11 cellular contexts compared by ENCODE assay signal in the genomic region with DNA sequence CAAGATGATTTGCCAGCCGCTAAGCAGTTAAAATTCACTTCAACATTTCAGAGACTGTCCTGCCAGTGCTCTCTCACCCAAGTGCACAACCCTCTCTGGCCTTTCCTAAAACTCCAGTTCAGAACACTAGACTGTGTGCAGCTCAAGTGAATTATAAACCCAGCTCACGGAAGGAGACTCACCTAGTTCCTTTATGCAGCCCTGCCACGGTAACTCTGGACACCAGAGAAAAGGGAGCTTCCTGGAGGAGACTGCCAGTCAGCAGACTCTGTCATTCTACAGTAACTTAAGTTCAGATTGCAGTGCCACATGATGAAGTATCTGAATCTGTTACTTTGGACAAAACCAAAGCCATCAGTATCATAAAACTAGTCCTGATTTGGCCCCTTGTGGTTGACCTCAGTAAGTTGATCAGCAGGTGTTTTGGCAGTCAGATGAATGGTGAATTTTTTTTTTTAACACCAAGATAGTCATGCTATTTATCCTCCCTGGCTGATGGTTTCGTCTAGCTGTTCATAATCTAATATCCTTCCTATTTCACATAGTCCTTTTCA. TPM values are rescaled to one million over a fixed set of nuclear protein-coding genes. Genes with fewer than 3 reads are reported as not detected.
DNase-seq lines count a peak whose midpoint lies in the region; ATAC-seq and TF ChIP-seq lines count a peak whose summit lies in the region.
"Had no signal": no experiment of that assay in that cellular context is flagged by ENCODE, and none has a peak within 500 bp of the region (broad histone marks: within the 10 kb centered on the region; RNA-seq: fewer than 3 reads in every experiment).

No MANE protein-coding gene starts in this region.

- CTCF ChIA-PET in activated CD8-positive, alpha-beta memory T cell treated with anti-CD3 and anti-CD28 coated beads, Interleukin-2, amount 10 ng/mL, durations not matched to agents 7 days and 5 days (lab: Charles Lee), result interaction anchor here (0.9 to 9.7 kb wide), 4 partner anchors 12 to 16 kb away, joined by 3 to 69 read pairs (median 5); no protein-coding TSS in a partner anchor
- CTCF ChIA-PET in activated CD4-positive, alpha-beta memory T cell treated with anti-CD3 and anti-CD28 coated beads, Interleukin-2, amount 10 ng/mL, durations not matched to agents 7 days and 5 days (lab: Charles Lee), result interaction anchor here (0.9 to 8.4 kb wide), 6 partner anchors 10 to 103 kb away, joined by 3 to 83 read pairs (median 5); a partner anchor contains a TSS

- H3K27me3 Mint-ChIP-seq in activated CD8-positive, alpha-beta memory T cell treated with anti-CD3 and anti-CD28 coated beads, Interleukin-2, amount 10 ng/mL, durations not matched to agents 7 days and 5 days, result no peaks in the 10 kb centered on the region
- H3K27me3 Mint-ChIP-seq in activated CD4-positive, alpha-beta memory T cell treated with anti-CD3 and anti-CD28 coated beads, Interleukin-2, amount 10 ng/mL, durations not matched to agents 7 days and 5 days, result no peaks in the 10 kb centered on the region

- H3K4me3 Mint-ChIP-seq in activated CD8-positive, alpha-beta memory T cell treated with anti-CD3 and anti-CD28 coated beads, Interleukin-2, amount 10 ng/mL, durations not matched to agents 7 days and 5 days, result peak overlapping the region; percentile 16
- peak overlapping the region; percentile 99 for H3K4me3 Mint-ChIP-seq in activated CD4-positive, alpha-beta memory T cell treated with anti-CD3 and anti-CD28 coated beads, Interleukin-2, amount 10 ng/mL, durations not matched to agents 7 days and 5 days

- POLR2A ChIA-PET in activated CD4-positive, alpha-beta memory T cell treated with anti-CD3 and anti-CD28 coated beads, Interleukin-2, amount 10 ng/mL, durations not matched to agents 7 days and 5 days (lab: Charles Lee), result interaction anchor here (1.1 to 3.2 kb wide), 4 partner anchors 14 to 1238 kb away, joined by 3 to 38 read pairs (median 7); a partner anchor contains a TSS

- no peak for TF ChIP-seq CTCF in GM13976 (IDR thresholded peaks at IDR 0.05; ENCODE audit: borderline replicate concordance, control extremely low read depth, extremely low read depth, insufficient read depth, missing control alignments)

- H3K4me1 Mint-ChIP-seq in activated CD8-positive, alpha-beta memory T cell treated with anti-CD3 and anti-CD28 coated beads, Interleukin-2, amount 10 ng/mL, durations not matched to agents 7 days and 5 days, result peaks cover 65% of the 10 kb centered on the region
- peaks cover 75% of the 10 kb centered on the region for H3K4me1 Mint-ChIP-seq in activated CD4-positive, alpha-beta memory T cell treated with anti-CD3 and anti-CD28 coated beads, Interleukin-2, amount 10 ng/mL, durations not matched to agents 7 days and 5 days

- ATAC-seq in activated CD8-positive, alpha-beta memory T cell treated with anti-CD3 and anti-CD28 coated beads, Interleukin-2, amount 10 ng/mL, durations not matched to agents 7 days and 5 days, result no peak
- peak; percentile 29 for ATAC-seq in HG02885 (IDR thresholded peaks at IDR 0.05; ENCODE audit: poor library complexity, unreplicated experiment)

- in situ Hi-C loops in GM13976 (cut with MboI; ENCODE audit: low sequenced_read_pairs, unreplicated experiment), result no loop called here

- no peak for DNase-seq in activated CD8-positive, alpha-beta memory T cell treated with anti-CD3 and anti-CD28 coated beads, Interleukin-2, amount 10 ng/mL, durations not matched to agents 7 days and 5 days
- DNase-seq in activated CD8-positive, alpha-beta memory T cell treated with anti-CD3 and anti-CD28 coated beads for 24 hours, result no peak
- no peak for DNase-seq in activated CD4-positive, alpha-beta memory T cell treated with anti-CD3 and anti-CD28 coated beads, Interleukin-2, amount 10 ng/mL, durations not matched to agents 7 days and 5 days
- DNase-seq in renal cortical epithelial cell (ENCODE audit: low read depth) (peak; percentile 34), globus pallidus (ENCODE audit: low spot score) (no peak), NCI-H226 (no peak), GM13976 (ENCODE audit: low spot score) (no peak)
- DNase-seq: NCI-H1436 treated with DMSO at 0.1 percent for 48 hours, SK-N-SH had no signal

- no peaks in the 10 kb centered on the region for H3K9me3 Mint-ChIP-seq in activated CD8-positive, alpha-beta memory T cell treated with anti-CD3 and anti-CD28 coated beads, Interleukin-2, amount 10 ng/mL, durations not matched to agents 7 days and 5 days (ENCODE audit: low read depth)
- no peaks in the 10 kb centered on the region for H3K9me3 Mint-ChIP-seq in activated CD4-positive, alpha-beta memory T cell treated with anti-CD3 and anti-CD28 coated beads, Interleukin-2, amount 10 ng/mL, durations not matched to agents 7 days and 5 days

- H3K36me3 Mint-ChIP-seq in activated CD8-positive, alpha-beta memory T cell treated with anti-CD3 and anti-CD28 coated beads, Interleukin-2, amount 10 ng/mL, durations not matched to agents 7 days and 5 days, result peaks cover 56% of the 10 kb centered on the region
- peaks cover 59% of the 10 kb centered on the region for H3K36me3 Mint-ChIP-seq in activated CD4-positive, alpha-beta memory T cell treated with anti-CD3 and anti-CD28 coated beads, Interleukin-2, amount 10 ng/mL, durations not matched to agents 7 days and 5 days (ENCODE audit: low read depth)

- peak overlapping the region; percentile 64 for H3K27ac Mint-ChIP-seq in activated CD8-positive, alpha-beta memory T cell treated with anti-CD3 and anti-CD28 coated beads, Interleukin-2, amount 10 ng/mL, durations not matched to agents 7 days and 5 days
- peak overlapping the region; percentile 94 for H3K27ac Mint-ChIP-seq in activated CD4-positive, alpha-beta memory T cell treated with anti-CD3 and anti-CD28 coated beads, Interleukin-2, amount 10 ng/mL, durations not matched to agents 7 days and 5 days

RNA-seq across cellular contexts. Expression of a gene that starts 2.7 kb away (rescaled TPM):
- total RNA-seq in activated CD8-positive, alpha-beta memory T cell treated with anti-CD3 and anti-CD28 coated beads, Interleukin-2, amount 10 ng/mL, durations not matched to agents 7 days and 5 days, result 10 to 100 TPM; 46.9 to 62.4 TPM
- 10 to 100 TPM; 58.4 to 65.3 TPM for total RNA-seq in activated CD4-positive, alpha-beta memory T cell treated with anti-CD3 and anti-CD28 coated beads, Interleukin-2, amount 10 ng/mL, durations not matched to agents 7 days and 5 days
- total RNA-seq in renal cortical epithelial cell, result 38.7 and 46.7 TPM in 2 replicates

RNA-seq across cellular contexts. Expression of a gene that starts 2.8 kb away (rescaled TPM):
- total RNA-seq in activated CD8-positive, alpha-beta memory T cell treated with anti-CD3 and anti-CD28 coated beads, Interleukin-2, amount 10 ng/mL, durations not matched to agents 7 days and 5 days, result 10 to 100 TPM; 10.5 to 14.7 TPM
- 10 to 100 TPM; 12.5 to 13.4 TPM for total RNA-seq in activated CD4-positive, alpha-beta memory T cell treated with anti-CD3 and anti-CD28 coated beads, Interleukin-2, amount 10 ng/mL, durations not matched to agents 7 days and 5 days
- 14.8 and 19.6 TPM in 2 replicates for total RNA-seq in renal cortical epithelial cell

RNA-seq across cellular contexts. Expression of a gene that starts 20.7 kb away (rescaled TPM):
- total RNA-seq in activated CD8-positive, alpha-beta memory T cell treated with anti-CD3 and anti-CD28 coated beads, Interleukin-2, amount 10 ng/mL, durations not matched to agents 7 days and 5 days, result not detected
- total RNA-seq in activated CD4-positive, alpha-beta memory T cell treated with anti-CD3 and anti-CD28 coated beads, Interleukin-2, amount 10 ng/mL, durations not matched to agents 7 days and 5 days, result not detected
- total RNA-seq in renal cortical epithelial cell, result 0.55 TPM in 1 of 2 replicates, not detected in the other
- total RNA-seq: A673 had no signal
